9 cellular contexts compared by ENCODE assay signal in the genomic region with DNA sequence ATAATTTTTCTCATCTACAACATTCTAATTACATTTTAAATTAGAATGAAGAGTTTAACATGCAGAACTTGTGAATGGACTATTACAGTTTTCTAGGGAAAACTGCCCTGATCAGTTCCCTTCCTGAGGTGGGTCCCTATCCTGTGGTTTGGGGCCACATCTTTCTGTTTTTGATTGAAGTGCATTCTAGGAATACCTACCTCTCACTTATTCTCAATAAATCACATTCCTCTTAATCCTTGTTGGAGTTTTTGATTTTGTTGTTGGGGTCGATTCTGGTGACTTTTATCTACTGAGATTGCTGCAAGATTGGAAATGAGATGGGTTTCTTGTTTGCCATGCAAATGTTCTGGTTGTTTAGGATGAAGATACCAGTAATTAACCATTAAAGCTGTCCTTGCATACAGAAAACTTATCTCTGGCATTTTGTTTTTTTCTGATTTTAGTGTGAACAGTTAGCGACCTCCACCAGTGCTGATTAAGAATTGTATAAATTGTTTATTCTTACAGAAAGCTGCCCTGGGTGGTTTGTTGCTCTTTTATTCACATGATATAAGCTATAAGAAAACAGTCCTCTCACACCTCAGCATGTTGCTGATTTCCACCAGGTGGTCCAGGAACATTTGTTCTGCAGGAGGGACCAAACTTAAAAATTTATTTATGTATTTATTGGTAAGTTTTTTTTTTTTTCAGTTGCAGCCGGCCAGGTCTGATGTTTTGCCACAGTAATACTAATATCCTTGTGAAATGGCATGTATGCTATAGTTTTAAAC.
A peak's percentile ranks its signal among the peaks of the same experiment; 100 is the strongest.
DNase-seq lines count a peak whose midpoint lies in the region; ATAC-seq and TF ChIP-seq lines count a peak whose summit lies in the region.
"Had no signal": no experiment of that assay in that cellular context is flagged by ENCODE, and none has a peak within 500 bp of the region (broad histone marks: within the 10 kb centered on the region; RNA-seq: fewer than 3 reads in every experiment).

No MANE protein-coding gene starts in this region.

- H4K8ac ChIP-seq in mesendoderm (ENCODE audit: low read depth, low read length) = no peak overlapping the region

- TF ChIP-seq CTCF in astrocyte of the spinal cord (IDR thresholded peaks at IDR 0.05; ENCODE audit: low read depth, low read length) = no peak
- TF ChIP-seq CTCF in upper lobe of right lung (IDR thresholded peaks at IDR 0.05) = no peak

- H3K27me3 ChIP-seq in mesendoderm (ENCODE audit: insufficient read depth, low read length, poor library complexity) (no peaks in the 10 kb centered on the region), upper lobe of right lung (no peaks in the 10 kb centered on the region)

- WGBS in mesendoderm (ENCODE audit: extremely low coverage, insufficient coverage, low lambda C conversion rate) = no CpG with 5 or more reads among the region's 3 CpGs

- no peak overlapping the region for H2AK5ac ChIP-seq in mesendoderm (ENCODE audit: low read length)

- H3K27ac Mint-ChIP-seq in activated naive CD8-positive, alpha-beta T cell = no peak overlapping the region
- H3K27ac Mint-ChIP-seq in activated naive CD8-positive, alpha-beta T cell treated with anti-CD3 and anti-CD28 coated beads for 36 hours = no peak overlapping the region
- H3K27ac Mint-ChIP-seq: dendritic cell treated with granulocyte-macrophage colony-stimulating factor and Interleukin-4, amounts not matched to agents 40 ng/mL and 50 ng/mL, for 4 days had no signal

- H3K23ac ChIP-seq in mesendoderm (ENCODE audit: low read length) = no peak overlapping the region

- H3K79me1 ChIP-seq in mesendoderm (ENCODE audit: low read length) = no peaks in the 10 kb centered on the region

- H3K9me3 ChIP-seq in upper lobe of right lung = no peaks in the 10 kb centered on the region

- H3K79me2 ChIP-seq in mesendoderm (ENCODE audit: control insufficient read depth, insufficient read depth, low read length) = peaks cover 7% of the 10 kb centered on the region

- no peaks in the 10 kb centered on the region for H3K9me3 Mint-ChIP-seq in activated naive CD8-positive, alpha-beta T cell (ENCODE audit: low read depth)
- no peaks in the 10 kb centered on the region for H3K9me3 Mint-ChIP-seq in activated naive CD8-positive, alpha-beta T cell treated with anti-CD3 and anti-CD28 coated beads for 36 hours
- H3K9me3 Mint-ChIP-seq: dendritic cell treated with granulocyte-macrophage colony-stimulating factor and Interleukin-4, amounts not matched to agents 40 ng/mL and 50 ng/mL, for 4 days had no signal

- H3K4ac ChIP-seq in mesendoderm (ENCODE audit: low read depth, low read length) = no peak overlapping the region

- peaks cover 15% of the 10 kb centered on the region for H3K27me3 Mint-ChIP-seq in activated naive CD8-positive, alpha-beta T cell
- peaks cover 40% of the 10 kb centered on the region for H3K27me3 Mint-ChIP-seq in activated naive CD8-positive, alpha-beta T cell treated with anti-CD3 and anti-CD28 coated beads for 36 hours

- no peak overlapping the region for H3K4me2 ChIP-seq in mesendoderm (ENCODE audit: low read length)

- in situ Hi-C loops in astrocyte of the spinal cord (cut with HindIII; ENCODE audit: low sequenced_read_pairs) = no loop called here

- no peak overlapping the region for H2BK15ac ChIP-seq in mesendoderm (replicated peaks; ENCODE audit: low read depth)

- H2BK120ac ChIP-seq in mesendoderm (ENCODE audit: low read depth, low read length) = no peak overlapping the region

- no peak overlapping the region for H3K18ac ChIP-seq in mesendoderm (ENCODE audit: low read length)

- no peak overlapping the region for H3K56ac ChIP-seq in mesendoderm (ENCODE audit: low read length)

- H3K36me3 Mint-ChIP-seq in activated naive CD8-positive, alpha-beta T cell = peaks cover 4% of the 10 kb centered on the region
- H3K36me3 Mint-ChIP-seq in activated naive CD8-positive, alpha-beta T cell treated with anti-CD3 and anti-CD28 coated beads for 36 hours = no peaks in the 10 kb centered on the region

- H2BK5ac ChIP-seq in mesendoderm (ENCODE audit: low read length) = no peak overlapping the region

- no peak for ATAC-seq in upper lobe of right lung

- no peak for DNase-seq in activated naive CD8-positive, alpha-beta T cell treated with anti-CD3 and anti-CD28 coated beads for 36 hours
- DNase-seq in astrocyte of the spinal cord (ENCODE audit: low read depth, low spot score) = no peak
- peak; percentile 69 for DNase-seq in mesendoderm
- DNase-seq in upper lobe of right lung = no peak
- no peak for DNase-seq in stimulated activated CD4-positive, alpha-beta T cell treated with anti-CD3 and anti-CD28 coated beads, Interleukin-4, amount 100 ng/mL, for 4 hours
- DNase-seq in ecto neural progenitor cell (ENCODE audit: low spot score) = no peak
- DNase-seq in NCI-H2196 (lab: John Stamatoyannopoulos, UW; ENCODE audit: unreplicated experiment) = no peak

- H3K9ac ChIP-seq in mesendoderm (ENCODE audit: low read length) = no peak overlapping the region

- H3K4me1 ChIP-seq in mesendoderm (ENCODE audit: control insufficient read depth, low read depth, low read length) = peaks cover 11% of the 10 kb centered on the region
- peaks cover 39% of the 10 kb centered on the region for H3K4me1 ChIP-seq in upper lobe of right lung

- H3K36me3 ChIP-seq in mesendoderm (ENCODE audit: control insufficient read depth, insufficient read depth, low read length) = no peaks in the 10 kb centered on the region
- H3K36me3 ChIP-seq in upper lobe of right lung = no peaks in the 10 kb centered on the region

- peak overlapping the region; percentile 78 for H3K4me3 Mint-ChIP-seq in activated naive CD8-positive, alpha-beta T cell
- H3K4me3 Mint-ChIP-seq in activated naive CD8-positive, alpha-beta T cell treated with anti-CD3 and anti-CD28 coated beads for 36 hours = no peak overlapping the region

- H3K27ac ChIP-seq in mesendoderm (ENCODE audit: low read depth, low read length) = peak overlapping the region; percentile 29
- H3K27ac ChIP-seq in upper lobe of right lung = peak overlapping the region; percentile 69

- H3K4me3 ChIP-seq in astrocyte of the spinal cord (ENCODE audit: low read depth, low read length) (peak overlapping the region; percentile 18), mesendoderm (ENCODE audit: low read length) (no peak overlapping the region), upper lobe of right lung (peak overlapping the region; percentile 64)

- H3K4me1 Mint-ChIP-seq in activated naive CD8-positive, alpha-beta T cell (ENCODE audit: low read depth) = peaks cover 8% of the 10 kb centered on the region
- H3K4me1 Mint-ChIP-seq in activated naive CD8-positive, alpha-beta T cell treated with anti-CD3 and anti-CD28 coated beads for 36 hours = peaks cover 7% of the 10 kb centered on the region

- no peak overlapping the region for H4K5ac ChIP-seq in mesendoderm (ENCODE audit: low read length)

- intact Hi-C loops in upper lobe of right lung (cut with DNase I) = no loop called here
